8 cellular contexts compared by ENCODE assay signal in genomic region chr6:150068786-150069648, GRCh38. TPM values are rescaled to one million over a fixed set of nuclear protein-coding genes. Genes with fewer than 3 reads are reported as not detected.
DNase-seq lines count a peak whose midpoint lies in the region; ATAC-seq lines count a peak whose summit lies in the region.

TSS of gene ULBP3 (minus strand) at chr6:150069121. CDS start at chr6:150069066, 55 bp downstream.

- H3K36me3 ChIP-seq in mesodermal cell (ENCODE audit: control insufficient read depth, insufficient read depth, low read length) = no peaks in the 10 kb centered on the region

- peak within 1 kb of the TSS; percentile 79 for H3K27ac ChIP-seq in mesodermal cell (ENCODE audit: low read depth, low read length, severe bottlenecking)

- DNase-seq in NCI-H1417 (lab: John Stamatoyannopoulos, UW) (peak; percentile 52 to 93 (median 88)), NCI-H1417 treated with DMSO at 0.1 percent for 48 hours (lab: John Stamatoyannopoulos, UW) (no peak), NCI-H526 (lab: John Stamatoyannopoulos, UW) (peak; percentile 79 to 93)
- DNase-seq in activated CD8-positive, alpha-beta memory T cell treated with anti-CD3 and anti-CD28 coated beads, Interleukin-2, amount 50 U/mL, for 24 hours (ENCODE audit: extremely low read depth) = peak; percentile 36
- DNase-seq in stimulated activated CD8-positive, alpha-beta memory T cell treated with anti-CD3 and anti-CD28 coated beads, Interleukin-12 subunit alpha, Interleukin-12 subunit beta, amount 100 ng/mL, for 4 hours (ENCODE audit: low read depth) = peak; percentile 52

- peak; percentile 65 for ATAC-seq in HG03064 (IDR thresholded peaks at IDR 0.05; ENCODE audit: low read depth, unreplicated experiment)

- peaks cover 10% of the 10 kb centered on the region for H3K4me1 ChIP-seq in mesodermal cell (ENCODE audit: control insufficient read depth, insufficient read depth, low read length, poor library complexity, severe bottlenecking)

- peak within 1 kb of the TSS; percentile 65 for H3K4me3 ChIP-seq in mesodermal cell (ENCODE audit: extremely low read depth, insufficient read depth, low read length, poor library complexity, severe bottlenecking)

- in situ Hi-C loops in endometrial microvascular endothelial cells (cut with HindIII; ENCODE audit: inconsistent ontology term, low pct_unique_long_range_greater_than_20kb, low sequenced_read_pairs) = no loop called here

- no peaks in the 10 kb centered on the region for H3K9me3 ChIP-seq in mesodermal cell (ENCODE audit: control insufficient read depth, low read length)

- WGBS in mesodermal cell (ENCODE audit: insufficient coverage in 2 of 2), 2 experiments = 0% methylated on average over 36 to 60 of the region's 70 CpGs

RNA-seq across cellular contexts. Expression of gene ULBP3, which starts in this region (rescaled TPM):
- total RNA-seq in endometrial microvascular endothelial cells (ENCODE audit: inconsistent ontology term) = 13.1 TPM
- 4.6 TPM for polyA plus RNA-seq in mesodermal cell (2013, experiment 1 of 2)
- 6.5 TPM for polyA plus RNA-seq in mesodermal cell (2013, experiment 2 of 2)
